ENCODE assay signal across 25 cellular contexts in genomic region chr3:159936541-159936940, GRCh38. TPM values are rescaled to one million over a fixed set of nuclear protein-coding genes. Genes with fewer than 3 reads are reported as not detected.
DNase-seq lines count a peak whose midpoint lies in the region; FAIRE-seq lines count a peak whose summit lies in the region.
"Had no signal": no experiment of that assay in that cellular context is flagged by ENCODE, and none has a peak within 500 bp of the region (broad histone marks: within the 10 kb centered on the region; RNA-seq: fewer than 3 reads in every experiment).

No MANE protein-coding gene starts in this region.

- H3K9ac ChIP-seq in adipocyte (ENCODE audit: low read length), result no peak overlapping the region
- H3K9ac ChIP-seq: BLaER1 had no signal

- DNase-seq in HCEC 1CT (peak; percentile 53), adipocyte (ENCODE audit: low read depth) (peak; percentile 45), frontal cortex (ENCODE audit: low spot score in 2 of 2) (no peak), NCI-H82 treated with DMSO at 0.1 percent for 48 hours (lab: John Stamatoyannopoulos, UW; ENCODE audit: unreplicated experiment) (no peak), COR-L47 (lab: John Stamatoyannopoulos, UW) (no peak), OCI-M2 (lab: John Stamatoyannopoulos, UW; ENCODE audit: unreplicated experiment) (no peak)
- no peak for DNase-seq in activated effector memory CD4-positive, alpha-beta T cell treated with anti-CD3 and anti-CD28 coated beads, Interleukin-2, amount 50 U/mL, for 16 hours
- DNase-seq: ACHN; Caco-2; CD4-positive, alpha-beta T cell; DMS 273 treated with DMSO at 0.1 percent for 48 hours; DMS79 treated with DMSO at 0.1 percent for 48 hours; GOT3; KG1; NCI-H1092 treated with DMSO at 0.1 percent for 48 hours; NCI-H1436 treated with DMSO at 0.1 percent for 48 hours; NCI-H1930; NCI-H345; NCI-H524 treated with DMSO at 0.1 percent for 48 hours; NCI-H82; SHP77 had no signal

- H3K4me3 ChIP-seq in adipocyte (ENCODE audit: low read length), result no peak overlapping the region
- H3K4me3 ChIP-seq: BLaER1 had no signal

- no peaks in the 10 kb centered on the region for H3K36me3 ChIP-seq in adipocyte (ENCODE audit: control insufficient read depth, insufficient read depth, low read length, severe bottlenecking)
- H3K36me3 ChIP-seq: BLaER1 had no signal

- H3K9me3 ChIP-seq in adipocyte (ENCODE audit: control insufficient read depth, low read length), result peaks cover 11% of the 10 kb centered on the region

- peak; percentile 36 for FAIRE-seq in frontal cortex (lab: Jason Lieb, UNC)
- FAIRE-seq: G401.6, GM12892 had no signal

- H3K4me1 ChIP-seq in adipocyte (ENCODE audit: control insufficient read depth, insufficient read depth, low read length), result peaks cover 7% of the 10 kb centered on the region
- H3K4me1 ChIP-seq: BLaER1, Caco-2 had no signal

- no peaks in the 10 kb centered on the region for H3K27me3 ChIP-seq in adipocyte (replicated peaks; ENCODE audit: control insufficient read depth, insufficient read depth, low read length)
- H3K27me3 ChIP-seq: BLaER1 had no signal

RNA-seq across cellular contexts. Expression of gene IL12A, which starts 52.1 kb away (rescaled TPM):
- total RNA-seq in frontal cortex, result 2.0 TPM
- total RNA-seq: OCI-LY7 had no signal

Comparison
In these comparisons a context has a peak if more than half of its experiments do, and no peak if none do; other contexts are left out.
1. DNase-seq: peak in HCEC 1CT (single experiment) and adipocyte (single experiment); none in frontal cortex (0 of 2), NCI-H82 treated with DMSO at 0.1 percent for 48 hours (single experiment), COR-L47 (single experiment), activated effector memory CD4-positive, alpha-beta T cell treated with anti-CD3 and anti-CD28 coated beads, Interleukin-2, amount 50 U/mL, for 16 hours (single experiment) and OCI-M2 (single experiment).